27 cellular contexts compared by ENCODE assay signal in the genomic region with DNA sequence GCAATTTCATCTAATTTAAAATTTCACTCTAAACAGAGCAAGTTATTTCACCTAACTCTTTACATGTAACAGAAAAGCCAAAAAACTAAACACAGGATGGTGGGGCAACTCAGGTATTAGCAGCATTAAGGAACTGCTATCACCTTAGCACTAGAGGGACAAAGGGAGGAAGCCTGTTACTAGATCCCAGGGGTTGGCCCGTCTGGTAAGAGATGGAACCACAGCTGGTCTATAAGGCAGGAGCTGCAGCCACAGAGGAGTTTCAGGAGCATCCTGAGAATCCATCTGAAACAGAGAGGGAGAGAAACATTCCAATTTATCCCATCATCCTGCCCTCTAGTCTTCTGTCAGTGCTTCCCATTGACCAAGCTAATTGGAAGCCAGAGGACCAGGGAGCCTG.
"Had no signal": no experiment of that assay in that cellular context is flagged by ENCODE, and none has a peak within 500 bp of the region (broad histone marks: within the 10 kb centered on the region; RNA-seq: fewer than 3 reads in every experiment).

No MANE protein-coding gene starts in this region.

- H3K4me2 ChIP-seq: hepatocyte had no signal

- H3K27me3 ChIP-seq: esophagus muscularis mucosa, foreskin keratinocyte, gastroesophageal sphincter, heart left ventricle, hepatocyte, neutrophil, right lobe of liver, transverse colon, vagina had no signal

- H3K9me3 ChIP-seq: esophagus muscularis mucosa, gastroesophageal sphincter, heart left ventricle, mucosa of descending colon, neutrophil, right lobe of liver, thoracic aorta, transverse colon, vagina had no signal

- H3K79me2 ChIP-seq: hepatocyte, parathyroid adenoma had no signal

- H3K4me1 ChIP-seq: esophagus muscularis mucosa, foreskin keratinocyte, gastroesophageal sphincter, heart left ventricle, parathyroid adenoma, right lobe of liver, transverse colon, vagina had no signal

- H3K36me3 Mint-ChIP-seq: memory B cell; mesothelial cell of epicardium; naive B cell; natural killer cell treated with Interleukin-12 subunit alpha and Interleukin-12 subunit beta and Interleukin-15 and Interleukin-18, amount 100 ng/mL, for 72 hours; stimulated activated naive B cell treated with anti-CD40 and anti-IgM and Interleukin-4, amounts not matched to agents 10 μg/mL and 1 μg/mL and 100 μg/mL, for 72 hours had no signal

- H3K36me3 ChIP-seq: esophagus muscularis mucosa, gastroesophageal sphincter, heart left ventricle, neutrophil, right lobe of liver, thoracic aorta, transverse colon, vagina had no signal

- DNase-seq: effector CD8-positive, alpha-beta T cell; foreskin keratinocyte; heart left ventricle; kidney; mucosa of descending colon; naive B cell; right lobe of liver; small intestine; stimulated activated CD4-positive, alpha-beta T cell treated with anti-CD3 and anti-CD28 coated beads, Interleukin-15, amount 100 ng/mL, for 24 hours; stimulated activated CD4-positive, alpha-beta T cell treated with anti-CD3 and anti-CD28 coated beads, Interleukin-2, amount 100 ng/mL, for 48 hours; stimulated activated naive B cell treated with anti-CD40 and anti-IgM and Interleukin-4, amounts not matched to agents 10 μg/mL and 1 μg/mL and 100 μg/mL, for 72 hours; transverse colon had no signal

- H3K9ac ChIP-seq: parathyroid adenoma had no signal

- H3K4me3 ChIP-seq: esophagus muscularis mucosa, gastroesophageal sphincter, heart left ventricle, hepatocyte, lung, mucosa of descending colon, right lobe of liver, thoracic aorta, transverse colon, vagina had no signal

- H3K27ac ChIP-seq: esophagus muscularis mucosa, foreskin keratinocyte, gastroesophageal sphincter, heart left ventricle, hepatocyte, neutrophil, parathyroid adenoma, right lobe of liver, thoracic aorta, transverse colon, vagina had no signal

- H2AFZ ChIP-seq: hepatocyte, parathyroid adenoma had no signal

- H3K9me3 Mint-ChIP-seq: mesothelial cell of epicardium, neural crest cell had no signal

- H3K4me3 Mint-ChIP-seq: memory B cell; mesothelial cell of epicardium; naive B cell; natural killer cell treated with Interleukin-12 subunit alpha and Interleukin-12 subunit beta and Interleukin-15 and Interleukin-18, amount 100 ng/mL, for 72 hours; neural crest cell; stimulated activated naive B cell treated with anti-CD40 and anti-IgM and Interleukin-4, amounts not matched to agents 10 μg/mL and 1 μg/mL and 100 μg/mL, for 72 hours; stimulated activated naive CD8-positive, alpha-beta T cell treated with anti-CD3 and anti-CD28 coated beads, Interleukin-15, Interleukin-2, amounts not matched to agents 100 ng/mL and 50 ng/mL, for 24 hours had no signal

- H3K27ac Mint-ChIP-seq: memory B cell; mesothelial cell of epicardium; natural killer cell treated with Interleukin-12 subunit alpha and Interleukin-12 subunit beta and Interleukin-15 and Interleukin-18, amount 100 ng/mL, for 72 hours; progenitor cell of endocrine pancreas; stimulated activated naive B cell treated with anti-CD40 and anti-IgM and Interleukin-4, amounts not matched to agents 10 μg/mL and 1 μg/mL and 100 μg/mL, for 72 hours; stimulated activated naive CD8-positive, alpha-beta T cell treated with anti-CD3 and anti-CD28 coated beads, Interleukin-15, Interleukin-2, amounts not matched to agents 100 ng/mL and 50 ng/mL, for 24 hours had no signal

- ATAC-seq: foreskin keratinocyte; gastroesophageal sphincter; heart left ventricle; left lobe of liver; mucosa of descending colon; natural killer cell treated with Interleukin-12 subunit alpha and Interleukin-12 subunit beta and Interleukin-15 and Interleukin-18, amount 100 ng/mL, for 72 hours; right lobe of liver; stimulated activated naive B cell treated with anti-CD40 and anti-IgM and Interleukin-4, amounts not matched to agents 10 μg/mL and 1 μg/mL and 100 μg/mL, for 72 hours had no signal

- H3K4me1 Mint-ChIP-seq: memory B cell; mesothelial cell of epicardium; naive B cell; stimulated activated naive B cell treated with anti-CD40 and anti-IgM and Interleukin-4, amounts not matched to agents 10 μg/mL and 1 μg/mL and 100 μg/mL, for 72 hours had no signal

- H3K27me3 Mint-ChIP-seq: memory B cell; naive B cell; natural killer cell treated with Interleukin-12 subunit alpha and Interleukin-12 subunit beta and Interleukin-15 and Interleukin-18, amount 100 ng/mL, for 72 hours; progenitor cell of endocrine pancreas; stimulated activated naive B cell treated with anti-CD40 and anti-IgM and Interleukin-4, amounts not matched to agents 10 μg/mL and 1 μg/mL and 100 μg/mL, for 72 hours; stimulated activated naive CD8-positive, alpha-beta T cell treated with anti-CD3 and anti-CD28 coated beads, Interleukin-15, Interleukin-2, amounts not matched to agents 100 ng/mL and 50 ng/mL, for 24 hours had no signal
